ENCODE assay signal across 12 cellular contexts in genomic region chr7:26705567-26705966, GRCh38.
A peak's percentile ranks its signal among the peaks of the same experiment; 100 is the strongest.
DNase-seq lines count a peak whose midpoint lies in the region; ATAC-seq and TF ChIP-seq lines count a peak whose summit lies in the region.
"Had no signal": no experiment of that assay in that cellular context is flagged by ENCODE, and none has a peak within 500 bp of the region (broad histone marks: within the 10 kb centered on the region; RNA-seq: fewer than 3 reads in every experiment).

No MANE protein-coding gene starts in this region.

- H3K27ac Mint-ChIP-seq in Calu3 (ENCODE audit: unreplicated experiment): no peak overlapping the region
- H3K27ac Mint-ChIP-seq in stimulated activated naive CD8-positive, alpha-beta T cell treated with anti-CD3 and anti-CD28 coated beads, Interleukin-15, amount 100 ng/mL, for 72 hours: no peak overlapping the region
- H3K27ac Mint-ChIP-seq: H9 had no signal

- H3K36me3 ChIP-seq in liver (ENCODE audit: control insufficient read depth in 4 of 4, insufficient read depth in 3 of 4, low read depth in 1 of 4, low read length in 3 of 4): no peaks in the 10 kb centered on the region

- no peaks in the 10 kb centered on the region for H3K36me3 Mint-ChIP-seq in Calu3 (ENCODE audit: insufficient read depth, unreplicated experiment)

- no peak for TF ChIP-seq RAD21 in liver (IDR thresholded peaks at IDR 0.05)

- no peaks in the 10 kb centered on the region for H3K9me3 ChIP-seq in liver (ENCODE audit: control insufficient read depth in 4 of 4, low read length in 3 of 4)

- H3K4me3 ChIP-seq in astrocyte of the cerebellum (ENCODE audit: low read depth, low read length): no peak overlapping the region
- H3K4me3 ChIP-seq in liver (ENCODE audit: low read depth in 1 of 3, low read length in 3 of 3): no peak overlapping the region
- no peak overlapping the region for H3K4me3 ChIP-seq in coronary artery
- H3K4me3 ChIP-seq: lung had no signal

- peaks cover under 1% of the 10 kb centered on the region for H3K4me1 Mint-ChIP-seq in Calu3 (ENCODE audit: low read depth, unreplicated experiment)
- H3K4me1 Mint-ChIP-seq in stimulated activated naive CD8-positive, alpha-beta T cell treated with anti-CD3 and anti-CD28 coated beads, Interleukin-15, amount 100 ng/mL, for 72 hours: no peaks in the 10 kb centered on the region
- H3K4me1 Mint-ChIP-seq: central memory CD8-positive, alpha-beta T cell had no signal

- CTCF ChIA-PET in Calu3 (lab: Charles Lee): interaction anchor here (0.9 kb wide), 1 partner anchor 24 kb away, joined by 4 read pairs; no protein-coding TSS in a partner anchor

- TF ChIP-seq CTCF in Calu3 (IDR thresholded peaks at IDR 0.05; ENCODE audit: unreplicated experiment) (no peak), astrocyte of the cerebellum (IDR thresholded peaks at IDR 0.05; ENCODE audit: low read depth, low read length, missing control alignments) (no peak), liver (IDR thresholded peaks at IDR 0.05; ENCODE audit: low read depth, low read length, missing input control) (no peak), coronary artery (IDR thresholded peaks at IDR 0.05) (no peak)

- H3K9me3 Mint-ChIP-seq in Calu3 (ENCODE audit: low read depth, unreplicated experiment): no peaks in the 10 kb centered on the region
- H3K9me3 Mint-ChIP-seq in stimulated activated naive CD8-positive, alpha-beta T cell treated with anti-CD3 and anti-CD28 coated beads, Interleukin-15, amount 100 ng/mL, for 72 hours: no peaks in the 10 kb centered on the region
- H3K9me3 Mint-ChIP-seq: central memory CD8-positive, alpha-beta T cell; H9 had no signal

- H3K4me3 Mint-ChIP-seq in Calu3 (ENCODE audit: low read depth, unreplicated experiment): no peak overlapping the region
- H3K4me3 Mint-ChIP-seq in stimulated activated naive CD8-positive, alpha-beta T cell treated with anti-CD3 and anti-CD28 coated beads, Interleukin-15, amount 100 ng/mL, for 72 hours: no peak overlapping the region
- H3K4me3 Mint-ChIP-seq: central memory CD8-positive, alpha-beta T cell; H9 had no signal

- BruUV-seq in Calu3 (replicated peaks; lab: Mats Ljungman, UMichigan): no TSS peak

- H3K27me3 Mint-ChIP-seq in Calu3 (ENCODE audit: unreplicated experiment): no peaks in the 10 kb centered on the region
- peaks cover 8% of the 10 kb centered on the region for H3K27me3 Mint-ChIP-seq in stimulated activated naive CD8-positive, alpha-beta T cell treated with anti-CD3 and anti-CD28 coated beads, Interleukin-15, amount 100 ng/mL, for 72 hours

- no peak overlapping the region for H3K9ac ChIP-seq in liver (ENCODE audit: low read depth in 1 of 2, low read length in 2 of 2)

- H3K27me3 ChIP-seq in liver (ENCODE audit: control insufficient read depth in 4 of 4, insufficient read depth in 4 of 4, low read length in 3 of 4): no peaks in the 10 kb centered on the region

- DNase-seq in Calu3: peak; percentile 24
- peak; percentile 85 for DNase-seq in NCI-H1105 treated with DMSO at 0.1 percent for 48 hours (lab: John Stamatoyannopoulos, UW)
- peak; percentile 86 for DNase-seq in astrocyte of the cerebellum (ENCODE audit: low read depth)
- no peak for DNase-seq in stimulated activated naive CD8-positive, alpha-beta T cell treated with anti-CD3 and anti-CD28 coated beads, Interleukin-15, amount 100 ng/mL, for 72 hours
- no peak for DNase-seq in coronary artery (ENCODE audit: low spot score)
- DNase-seq: H9, NCI-H1436 treated with DMSO at 0.1 percent for 48 hours had no signal

- no peak overlapping the region for H3K27ac ChIP-seq in liver (ENCODE audit: low read depth in 1 of 2, low read length in 2 of 2)
- H3K27ac ChIP-seq in coronary artery: no peak overlapping the region

- intact Hi-C loops in Calu3 (cut with micrococcal nuclease; ENCODE audit: unreplicated experiment): no loop called here

- ATAC-seq in HG03571 (IDR thresholded peaks at IDR 0.05; ENCODE audit: unreplicated experiment) (no peak), HG03097 (IDR thresholded peaks at IDR 0.05; ENCODE audit: low FRiP score, unreplicated experiment) (no peak)
- ATAC-seq in stimulated activated naive CD8-positive, alpha-beta T cell treated with anti-CD3 and anti-CD28 coated beads, Interleukin-15, amount 100 ng/mL, for 72 hours: no peak

- peaks cover 0 to 5% (median under 1%) of the 10 kb centered on the region in 4 donors for H3K4me1 ChIP-seq in liver (ENCODE audit: control insufficient read depth in 4 of 4, insufficient read depth in 4 of 4, low read length in 3 of 4)

- in situ Hi-C loops in astrocyte of the cerebellum (cut with HindIII; ENCODE audit: low sequenced_read_pairs): no loop called here

- 36% methylated on average over 2 of the region's 2 CpGs for WGBS in liver

TF ChIP-seq in liver, 16 proteins besides CTCF, POLR2A, EP300 and RAD21:
- TF ChIP-seq FOXA1 (IDR thresholded peaks at IDR 0.05): no peak
- TF ChIP-seq YY1 (IDR thresholded peaks at IDR 0.05): peak; percentile 25
- TF ChIP-seq TAF1 (conservative IDR thresholded peaks at IDR 0.05): no peak
- no peak for TF ChIP-seq SP1 (IDR thresholded peaks at IDR 0.05)
- no peak for TF ChIP-seq MAX (IDR thresholded peaks at IDR 0.05)
- no peak for TF ChIP-seq ATF3 (IDR thresholded peaks at IDR 0.05)
- peak; percentile 5 for TF ChIP-seq FOXA2 (IDR thresholded peaks at IDR 0.05)
- TF ChIP-seq RXRA (IDR thresholded peaks at IDR 0.05): no peak
- peak in 1 of 2 donors; percentile 35 for TF ChIP-seq HNF4A (conservative IDR thresholded peaks at IDR 0.05)
- TF ChIP-seq REST (IDR thresholded peaks at IDR 0.05): no peak
- no peak for TF ChIP-seq HNF4G (IDR thresholded peaks at IDR 0.05)
- no peak for TF ChIP-seq JUND (IDR thresholded peaks at IDR 0.05)
- TF ChIP-seq GABPA (IDR thresholded peaks at IDR 0.05 in 1 of 2, conservative IDR thresholded peaks at IDR 0.05 in 1 of 2): no peak
- no peak for TF ChIP-seq EGR1 (IDR thresholded peaks at IDR 0.05; ENCODE audit: low read depth in 2 of 2)
- TF ChIP-seq NR2F2 (IDR thresholded peaks at IDR 0.05): no peak
- TF ChIP-seq ZBTB33 (IDR thresholded peaks at IDR 0.05): no peak

Comparison
In these comparisons a context has a peak if more than half of its experiments do, and no peak if none do; other contexts are left out.
1. DNase-seq: peak in Calu3 (single experiment), NCI-H1105 treated with DMSO at 0.1 percent for 48 hours (single experiment) and astrocyte of the cerebellum (single experiment); none in stimulated activated naive CD8-positive, alpha-beta T cell treated with anti-CD3 and anti-CD28 coated beads, Interleukin-15, amount 100 ng/mL, for 72 hours (0 of 2) and coronary artery (single experiment).